In genomic region chrX:7771788-7772438, GRCh38 we compare ENCODE assay signal across 21 cellular contexts.
DNase-seq lines count a peak whose midpoint lies in the region; ATAC-seq, FAIRE-seq and TF ChIP-seq lines count a peak whose summit lies in the region.
"Had no signal": no experiment of that assay in that cellular context is flagged by ENCODE, and none has a peak within 500 bp of the region (broad histone marks: within the 10 kb centered on the region; RNA-seq: fewer than 3 reads in every experiment).

No MANE protein-coding gene starts in this region.

- CTCF ChIA-PET in HepG2 (lab: Yijun Ruan, JAX; ENCODE audit: low intra/inter-chr PET ratio, low total read pairs) = no interaction called here

- TF ChIP-seq POLR2A in HepG2 (IDR thresholded peaks at IDR 0.05; ENCODE audit: insufficient read depth in 1 of 2, low read depth in 2 of 2, low read length in 2 of 2) (no peak), transverse colon (IDR thresholded peaks at IDR 0.05) (no peak)

- peak overlapping the region; percentile 62 for H3K4me2 ChIP-seq in HepG2 (ENCODE audit: low read depth, low read length)
- H3K4me2 ChIP-seq: PC-9 had no signal

- H3K27me3 ChIP-seq in HepG2 (ENCODE audit: control insufficient read depth in 1 of 2, insufficient read depth in 2 of 2, low read length in 2 of 2) (no peaks in the 10 kb centered on the region), transverse colon (no peaks in the 10 kb centered on the region), tibial artery (no peaks in the 10 kb centered on the region)
- H3K27me3 ChIP-seq: SJSA1 had no signal

- H3K9me3 ChIP-seq in HepG2 (ENCODE audit: low read length) = peaks cover 6% of the 10 kb centered on the region; the same call in 1 of the 2 replicates
- H3K9me3 ChIP-seq in transverse colon = no peaks in the 10 kb centered on the region
- peaks cover 0 to 4% (median 0%) of the 10 kb centered on the region in 3 donors for H3K9me3 ChIP-seq in tibial artery
- H3K9me3 ChIP-seq: SJSA1 had no signal

- TF ChIP-seq CTCF in HepG2 (CRISPR knock-in tag; IDR thresholded peaks at IDR 0.05) (no peak), transverse colon (IDR thresholded peaks at IDR 0.05) (no peak), tibial artery (IDR thresholded peaks at IDR 0.05) (no peak)

- DNase-seq in NCI-H510A treated with DMSO at 0.1 percent for 48 hours (lab: John Stamatoyannopoulos, UW) (peak; percentile 36), NCI-H510A (lab: John Stamatoyannopoulos, UW) (no peak), NCI-H748 (lab: John Stamatoyannopoulos, UW; ENCODE audit: unreplicated experiment) (peak; percentile 73), HepG2 (ENCODE audit: low spot score) (peak; percentile 91), transverse colon (peak; percentile 22), tibial artery (no peak), frontal cortex (ENCODE audit: low spot score in 2 of 2) (no peak), NCI-H1417 treated with DMSO at 0.1 percent for 48 hours (lab: John Stamatoyannopoulos, UW) (no peak)
- DNase-seq: COR-L47, KBM-7, MV-4-11, NCI-H1436, NCI-H2081, NCI-H2171 treated with DMSO at 0.1 percent for 48 hours, NCI-H446, NCI-H82, PC-9 had no signal

- H3K9ac ChIP-seq in HepG2 (ENCODE audit: insufficient read depth, low read depth, low read length) = no peak overlapping the region

- H3K36me3 ChIP-seq in HepG2 (replicated peaks in 1 of 2; ENCODE audit: control insufficient read depth in 1 of 2, insufficient read depth in 2 of 2, low read length in 2 of 2) (no peaks in the 10 kb centered on the region), transverse colon (no peaks in the 10 kb centered on the region), tibial artery (no peaks in the 10 kb centered on the region)
- H3K36me3 ChIP-seq: SJSA1 had no signal

- WGBS in HepG2 (ENCODE audit: low lambda C conversion rate) = 0% methylated on average over 7 of the region's 7 CpGs
- 49 to 66% methylated on average over 3 to 7 of the region's 7 CpGs for WGBS in transverse colon (ENCODE audit: low coverage in 1 of 2), 2 donors

- POLR2A ChIA-PET in HepG2 (lab: Yijun Ruan, JAX) = no interaction called here

- H3K27ac ChIP-seq in HepG2 (ENCODE audit: extremely low read length, insufficient read depth, low read length) = peak overlapping the region; percentile 73
- peak overlapping the region in 3 of 4 donors; percentile 12 to 63 (median 28) for H3K27ac ChIP-seq in transverse colon
- no peak overlapping the region for H3K27ac ChIP-seq in tibial artery
- H3K27ac ChIP-seq: PC-9, RWPE1, SJSA1 had no signal

- FAIRE-seq in HepG2 (lab: Jason Lieb, UNC) (peak; percentile 96), frontal cortex (lab: Jason Lieb, UNC) (no peak)
- FAIRE-seq: GM12891, H1 had no signal

- H3K4me3 ChIP-seq in HepG2 (replicated peaks in 1 of 3; ENCODE audit: insufficient read depth in 1 of 3, low read depth in 2 of 3, low read length in 3 of 3) (peak overlapping the region in 2 of 3 experiments; percentile 33 to 40; a peak in 3 of 6 replicates), transverse colon (no peak overlapping the region), tibial artery (no peak overlapping the region)
- H3K4me3 ChIP-seq: PC-9, SJSA1 had no signal

- ATAC-seq in HepG2 = peak; percentile 95

- intact Hi-C loops in HepG2 (cut with micrococcal nuclease; ENCODE audit: unreplicated experiment) = no loop called here
- intact Hi-C loops in transverse colon (cut with DNase I; ENCODE audit: low total_unique reads) = no loop called here
- intact Hi-C loops in tibial artery (cut with DNase I; ENCODE audit: low total_unique reads) = loop anchor here (5.0 kb wide), 1 partner anchor 485 kb away; no protein-coding TSS in a partner anchor

- H3K79me2 ChIP-seq in HepG2 (ENCODE audit: insufficient read depth, low read length) = no peaks in the 10 kb centered on the region

- no peaks in the 10 kb centered on the region for H4K20me1 ChIP-seq in HepG2 (ENCODE audit: insufficient read depth, low read length)

- BruUV-seq in HepG2 (replicated peaks; lab: Mats Ljungman, UMichigan) = no TSS peak

- no peak for TF ChIP-seq RAD21 in HepG2 (CRISPR knock-in tag; IDR thresholded peaks at IDR 0.05)

- in situ Hi-C loops in HepG2 (cut with HindIII; ENCODE audit: extremely low pct_ligation_motif_present, low pct_unique_long_range_greater_than_20kb) = no loop called here
- in situ Hi-C loops in transverse colon (cut with MboI; ENCODE audit: low pct_ligation_motif_present in 1 of 4, low pct_unique_long_range_greater_than_20kb in 1 of 4, low sequenced_read_pairs in 3 of 4) = no loop called here

- no peak overlapping the region for H2AFZ ChIP-seq in HepG2 (ENCODE audit: low read length)
- H2AFZ ChIP-seq: PC-9 had no signal

- H3K4me1 ChIP-seq in HepG2 (ENCODE audit: insufficient read depth, low read length) (peaks cover 34% of the 10 kb centered on the region), transverse colon (no peaks in the 10 kb centered on the region), tibial artery (no peaks in the 10 kb centered on the region)
- H3K4me1 ChIP-seq: SJSA1 had no signal

- peak in 1 of 2 experiments; percentile 66; a peak in 2 of 4 replicates for TF ChIP-seq EP300 in HepG2 (IDR thresholded peaks at IDR 0.05; ENCODE audit: low read depth in 2 of 2, low read length in 2 of 2)
- no peak for TF ChIP-seq EP300 in HepG2 (CRISPR knock-in tag; IDR thresholded peaks at IDR 0.05; ENCODE audit: borderline replicate concordance)
- TF ChIP-seq EP300 in transverse colon (IDR thresholded peaks at IDR 0.05; ENCODE audit: low read depth) = no peak

TF ChIP-seq in HepG2, 621 proteins besides CTCF, POLR2A, EP300 and RAD21 (continues in another document):
- TF ChIP-seq ZNF10 (CRISPR knock-in tag; IDR thresholded peaks at IDR 0.05; ENCODE audit: borderline replicate concordance, low read depth) (no peak), NR2F2 (IDR thresholded peaks at IDR 0.05; ENCODE audit: borderline replicate concordance, low read depth) (0 out of 2 replicates have a peak, but pooled peaks have one; percentile 23), CHD2 (IDR thresholded peaks at IDR 0.05; ENCODE audit: low read depth, low read length) (no peak), ZBTB20 (CRISPR knock-in tag; IDR thresholded peaks at IDR 0.05; ENCODE audit: borderline replicate concordance, low read depth) (no peak), ZNF639 (CRISPR knock-in tag; conservative IDR thresholded peaks at IDR 0.05) (no peak), DPF2 (CRISPR knock-in tag; IDR thresholded peaks at IDR 0.05; ENCODE audit: borderline replicate concordance, low read depth) (peak; percentile 66; the same call in 1 of the 2 replicates), ZNF614 (CRISPR knock-in tag; IDR thresholded peaks at IDR 0.05; ENCODE audit: borderline replicate concordance) (peak; percentile 97), ZSCAN9 (CRISPR knock-in tag; IDR thresholded peaks at IDR 0.05; ENCODE audit: borderline replicate concordance) (0 out of 2 replicates have a peak, but pooled peaks have one; percentile 42), RARA (CRISPR knock-in tag; IDR thresholded peaks at IDR 0.05) (peak; percentile 52; the same call in 1 of the 2 replicates), FOXO1 (CRISPR knock-in tag; IDR thresholded peaks at IDR 0.05) (peak; percentile 52; the same call in 1 of the 2 replicates), ELF3 (CRISPR knock-in tag; IDR thresholded peaks at IDR 0.05) (peak; percentile 50; the same call in 1 of the 2 replicates), HES4 (CRISPR knock-in tag; IDR thresholded peaks at IDR 0.05; ENCODE audit: borderline replicate concordance) (no peak), ZNF292 (CRISPR knock-in tag; IDR thresholded peaks at IDR 0.05; ENCODE audit: borderline replicate concordance, low read depth) (no peak), BRCA1 (CRISPR knock-in tag; IDR thresholded peaks at IDR 0.05) (no peak), NCOA2 (CRISPR knock-in tag; IDR thresholded peaks at IDR 0.05) (peak; percentile 40; the same call in 1 of the 2 replicates), NR2F6 (IDR thresholded peaks at IDR 0.05) (no peak; the same call in 1 of the 2 replicates), NR2F6 (CRISPR knock-in tag; IDR thresholded peaks at IDR 0.05) (0 out of 2 replicates have a peak, but pooled peaks have one; percentile 48), ZBTB25 (CRISPR knock-in tag; IDR thresholded peaks at IDR 0.05) (no peak), KDM6A (CRISPR knock-in tag; IDR thresholded peaks at IDR 0.05; ENCODE audit: low read depth) (peak; percentile 70), BCL6 (CRISPR knock-in tag; IDR thresholded peaks at IDR 0.05) (peak; percentile 98), AKAP8 (CRISPR knock-in tag; IDR thresholded peaks at IDR 0.05) (no peak), E2F2 (CRISPR knock-in tag; IDR thresholded peaks at IDR 0.05; ENCODE audit: borderline replicate concordance) (no peak)

Comparison
In these comparisons a context has a peak if more than half of its experiments do, and no peak if none do; other contexts are left out.
1. DNase-seq: peak in NCI-H510A treated with DMSO at 0.1 percent for 48 hours (single experiment), NCI-H748 (single experiment), HepG2 (single experiment) and transverse colon (single experiment); none in NCI-H510A (single experiment), tibial artery (0 of 2), frontal cortex (0 of 2) and NCI-H1417 treated with DMSO at 0.1 percent for 48 hours (single experiment).
2. H3K27ac ChIP-seq: peak in HepG2 (single experiment) and transverse colon (3 of 4); none in tibial artery (0 of 2).
3. H3K4me3 ChIP-seq: peak in HepG2 (2 of 3); none in transverse colon (0 of 4) and tibial artery (0 of 2).